In genomic region chr12:128961957-128962356, GRCh38 we compare ENCODE assay signal across 20 cellular contexts.
A peak's percentile ranks its signal among the peaks of the same experiment; 100 is the strongest.
DNase-seq lines count a peak whose midpoint lies in the region; ATAC-seq and TF ChIP-seq lines count a peak whose summit lies in the region.
"Had no signal": no experiment of that assay in that cellular context is flagged by ENCODE, and none has a peak within 500 bp of the region (broad histone marks: within the 10 kb centered on the region; RNA-seq: fewer than 3 reads in every experiment).

No MANE protein-coding gene starts in this region.

- peaks cover 2% of the 10 kb centered on the region for H3K27me3 Mint-ChIP-seq in neural progenitor cell (ENCODE audit: insufficient read depth, low read depth)

- H3K4me3 Mint-ChIP-seq in neural progenitor cell = no peak overlapping the region
- H3K4me3 Mint-ChIP-seq: CD14-positive monocyte; CD4-positive, alpha-beta T cell; CD8-positive, alpha-beta memory T cell had no signal

- H3K4me1 ChIP-seq in neural progenitor cell (no peaks in the 10 kb centered on the region), spleen (no peaks in the 10 kb centered on the region)
- H3K4me1 ChIP-seq: BE2C had no signal

- H3K4me3 ChIP-seq in neural progenitor cell (no peak overlapping the region), spleen (no peak overlapping the region)
- H3K4me3 ChIP-seq: BLaER1 treated with 17β-estradiol and CSF1 and Interleukin-3, amounts not matched to agents 10 nM and 100 nM had no signal

- WGBS in spleen, 5 donors = 78 to 96% (median 81%) methylated on average over 11 of the region's 11 CpGs

- no peaks in the 10 kb centered on the region for H3K36me3 Mint-ChIP-seq in neural progenitor cell
- H3K36me3 Mint-ChIP-seq: CD8-positive, alpha-beta memory T cell had no signal

- no peaks in the 10 kb centered on the region for H3K79me2 ChIP-seq in neural progenitor cell (ENCODE audit: low read depth)

- no peak overlapping the region for H3K27ac ChIP-seq in neural progenitor cell
- H3K27ac ChIP-seq in spleen = no peak overlapping the region
- H3K27ac ChIP-seq: 22Rv1; BLaER1 treated with 17β-estradiol and CSF1 and Interleukin-3, amounts not matched to agents 10 nM and 100 nM had no signal

- no peak overlapping the region for H2AFZ ChIP-seq in neural progenitor cell (replicated peaks)

- H4K20me1 ChIP-seq in neural progenitor cell (ENCODE audit: low read depth) = no peaks in the 10 kb centered on the region
- H4K20me1 ChIP-seq: BLaER1 treated with 17β-estradiol and CSF1 and Interleukin-3, amounts not matched to agents 10 nM and 100 nM had no signal

- TF ChIP-seq CTCF in neural progenitor cell (IDR thresholded peaks at IDR 0.05) (no peak), spleen (IDR thresholded peaks at IDR 0.05 in 8 of 11, conservative IDR thresholded peaks at IDR 0.05 in 3 of 11) (no peak)

- no peak overlapping the region for H3K9ac ChIP-seq in neural progenitor cell
- H3K9ac ChIP-seq: BLaER1 treated with 17β-estradiol and CSF1 and Interleukin-3, amounts not matched to agents 10 nM and 100 nM had no signal

- no peaks in the 10 kb centered on the region for H3F3A ChIP-seq in neural progenitor cell (ENCODE audit: low read depth)

- peak; percentile 13 for DNase-seq in activated effector memory CD4-positive, alpha-beta T cell treated with anti-CD3 and anti-CD28 coated beads, Interleukin-2, amount 50 U/mL, for 16 hours
- no peak for DNase-seq in activated effector memory CD4-positive, alpha-beta T cell treated with Interleukin-2 at 50 U/mL for 16 hours
- DNase-seq in mesenteric fat pad (ENCODE audit: low spot score) (peak; percentile 24), neural progenitor cell (ENCODE audit: low spot score) (no peak), spleen (peak; percentile 47), NCI-H1417 treated with DMSO at 0.1 percent for 48 hours (lab: John Stamatoyannopoulos, UW) (no peak), GDM1 (lab: John Stamatoyannopoulos, UW) (no peak)
- DNase-seq: AML-193; BE2C; CD4-positive, alpha-beta T cell; CD8-positive, alpha-beta memory T cell; DMS 273 treated with DMSO at 0.1 percent for 48 hours; DMS79 treated with DMSO at 0.1 percent for 48 hours; GOT3; H7; HCEC 1CT had no signal

- intact Hi-C loops in spleen (cut with DNase I; ENCODE audit: low total_unique reads) = no loop called here

- no peaks in the 10 kb centered on the region for H3K36me3 ChIP-seq in neural progenitor cell
- peaks cover 0 to 88% (median 0%) of the 10 kb centered on the region in 6 donors for H3K36me3 ChIP-seq in spleen
- H3K36me3 ChIP-seq: BE2C had no signal

- no peak overlapping the region for H3K4me2 ChIP-seq in neural progenitor cell
- H3K4me2 ChIP-seq: BLaER1 treated with 17β-estradiol and CSF1 and Interleukin-3, amounts not matched to agents 10 nM and 100 nM had no signal

- no peaks in the 10 kb centered on the region for H3K27me3 ChIP-seq in neural progenitor cell
- H3K27me3 ChIP-seq in spleen (replicated peaks in 1 of 7) = peaks cover 0 to 27% (median 0%) of the 10 kb centered on the region in 7 donors
- H3K27me3 ChIP-seq: BE2C; BLaER1 treated with 17β-estradiol and CSF1 and Interleukin-3, amounts not matched to agents 10 nM and 100 nM had no signal

- H3K27ac Mint-ChIP-seq in neural progenitor cell = peak overlapping the region; percentile 60
- H3K27ac Mint-ChIP-seq: CD4-positive, alpha-beta T cell; CD8-positive, alpha-beta memory T cell had no signal

- H3K9me3 ChIP-seq in neural progenitor cell (ENCODE audit: low read depth) (no peaks in the 10 kb centered on the region), spleen (peaks cover 0 to 18% (median 12%) of the 10 kb centered on the region in 8 donors)

- H3K4me1 Mint-ChIP-seq in neural progenitor cell = peaks cover 8% of the 10 kb centered on the region
- H3K4me1 Mint-ChIP-seq: CD14-positive monocyte had no signal

- TF ChIP-seq POLR2A in spleen (IDR thresholded peaks at IDR 0.05) = no peak

- ATAC-seq in HG03135 (IDR thresholded peaks at IDR 0.05; ENCODE audit: unreplicated experiment) = no peak

- no peaks in the 10 kb centered on the region for H3K9me3 Mint-ChIP-seq in neural progenitor cell
- H3K9me3 Mint-ChIP-seq: CD4-positive, alpha-beta T cell had no signal

Comparison
In these comparisons a context has a peak if more than half of its experiments do, and no peak if none do; other contexts are left out.
1. DNase-seq: peak in activated effector memory CD4-positive, alpha-beta T cell treated with anti-CD3 and anti-CD28 coated beads, Interleukin-2, amount 50 U/mL, for 16 hours (single experiment), mesenteric fat pad (single experiment) and spleen (single experiment); none in activated effector memory CD4-positive, alpha-beta T cell treated with Interleukin-2 at 50 U/mL for 16 hours (single experiment), neural progenitor cell (single experiment), NCI-H1417 treated with DMSO at 0.1 percent for 48 hours (single experiment) and GDM1 (single experiment).